ENCODE assay signal across 29 cellular contexts in the genomic region with DNA sequence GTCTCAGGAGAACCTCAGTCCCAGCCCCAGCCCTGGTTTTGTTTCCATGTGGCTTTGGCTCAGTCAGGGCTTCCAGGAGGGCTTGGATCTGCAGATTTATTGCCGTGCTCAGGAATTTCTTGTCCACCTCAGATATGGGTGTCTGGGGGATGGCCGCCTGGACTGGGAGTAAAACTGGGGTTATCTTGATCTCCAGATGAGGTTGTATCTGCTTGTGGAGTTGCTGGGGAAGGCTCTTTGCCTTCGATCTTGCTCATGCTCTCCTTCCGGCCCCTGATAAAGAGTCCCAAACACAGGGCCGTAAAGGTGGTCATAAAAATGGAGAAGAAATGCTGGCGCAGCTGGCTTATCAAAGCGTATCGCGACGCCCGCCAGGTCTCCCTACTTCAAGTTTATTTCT. TPM values are rescaled to one million over a fixed set of nuclear protein-coding genes. Genes with fewer than 3 reads are reported as not detected.
"Had no signal": no experiment of that assay in that cellular context is flagged by ENCODE, and none has a peak within 500 bp of the region (broad histone marks: within the 10 kb centered on the region; RNA-seq: fewer than 3 reads in every experiment).

No MANE protein-coding gene starts in this region.

- H3K27ac Mint-ChIP-seq: activated CD4-positive, alpha-beta T cell treated with anti-CD3 and anti-CD28 coated beads, Interleukin-2, amount 10 ng/mL, durations not matched to agents 7 days and 5 days; activated CD8-positive, alpha-beta memory T cell treated with anti-CD3 and anti-CD28 coated beads, Interleukin-2, amount 10 ng/mL, durations not matched to agents 7 days and 5 days; activated CD8-positive, alpha-beta T cell treated with anti-CD3 and anti-CD28 coated beads for 36 hours; activated naive CD8-positive, alpha-beta T cell treated with anti-CD3 and anti-CD28 coated beads, Interleukin-2, amount 50 U/mL, for 24 hours; brain had no signal

- H3K36me3 ChIP-seq: sigmoid colon, thoracic aorta, upper lobe of left lung, WERI-Rb-1 had no signal

- H3K36me3 Mint-ChIP-seq: activated CD8-positive, alpha-beta memory T cell treated with anti-CD3 and anti-CD28 coated beads, Interleukin-2, amount 10 ng/mL, durations not matched to agents 7 days and 5 days; brain had no signal

- H3K4me3 ChIP-seq: sigmoid colon, smooth muscle cell, thoracic aorta, upper lobe of left lung had no signal

- H3K4me3 Mint-ChIP-seq: activated CD4-positive, alpha-beta T cell treated with anti-CD3 and anti-CD28 coated beads, Interleukin-2, amount 10 ng/mL, durations not matched to agents 7 days and 5 days; activated CD8-positive, alpha-beta memory T cell treated with anti-CD3 and anti-CD28 coated beads, Interleukin-2, amount 10 ng/mL, durations not matched to agents 7 days and 5 days; activated CD8-positive, alpha-beta T cell treated with anti-CD3 and anti-CD28 coated beads for 36 hours; activated naive CD8-positive, alpha-beta T cell treated with anti-CD3 and anti-CD28 coated beads, Interleukin-2, amount 50 U/mL, for 24 hours; brain; stimulated activated memory B cell treated with anti-CD40 and anti-IgM and Interleukin-4, amounts not matched to agents 10 μg/mL and 1 μg/mL and 100 μg/mL, for 72 hours had no signal

- H3K4me2 ChIP-seq: smooth muscle cell had no signal

- H3K27ac ChIP-seq: sigmoid colon, thoracic aorta, upper lobe of left lung, WERI-Rb-1 had no signal

- DNase-seq: activated CD4-positive, alpha-beta T cell treated with anti-CD3 and anti-CD28 coated beads, Interleukin-2, amount 10 ng/mL, durations not matched to agents 7 days and 5 days; activated CD4-positive, CD25-positive, alpha-beta regulatory T cell treated with anti-CD3 and anti-CD28 coated beads, Interleukin-2, amount 50 U/mL, for 72 hours; activated CD8-positive, alpha-beta memory T cell treated with anti-CD3 and anti-CD28 coated beads, Interleukin-2, amount 10 ng/mL, durations not matched to agents 7 days and 5 days; activated CD8-positive, alpha-beta T cell treated with anti-CD3 and anti-CD28 coated beads for 36 hours; activated gamma-delta T cell; activated naive CD4-positive, alpha-beta T cell treated with anti-CD3 and anti-CD28 coated beads, Interleukin-2, amount 50 U/mL, for 16 hours; activated naive CD8-positive, alpha-beta T cell treated with anti-CD3 and anti-CD28 coated beads, Interleukin-2, amount 50 U/mL, for 24 hours; activated T-cell treated with anti-CD3 and anti-CD28 coated beads for 4 hours; caudate nucleus; effector memory CD4-positive, alpha-beta T cell; glutamatergic neuron; hippocampal formation; occipital lobe; sigmoid colon; stimulated activated CD4-positive, alpha-beta T cell treated with anti-CD3 and anti-CD28 coated beads, Interleukin-15, amount 100 ng/mL, for 24 hours; T-helper 9 cell; upper lobe of left lung; WERI-Rb-1 had no signal

- H3K9me3 ChIP-seq: sigmoid colon, thoracic aorta, upper lobe of left lung had no signal

- H3K9me3 Mint-ChIP-seq: activated CD4-positive, alpha-beta T cell treated with anti-CD3 and anti-CD28 coated beads, Interleukin-2, amount 10 ng/mL, durations not matched to agents 7 days and 5 days; activated CD8-positive, alpha-beta T cell treated with anti-CD3 and anti-CD28 coated beads for 36 hours; activated naive CD8-positive, alpha-beta T cell treated with anti-CD3 and anti-CD28 coated beads, Interleukin-2, amount 50 U/mL, for 24 hours; memory B cell; stimulated activated memory B cell treated with anti-CD40 and anti-IgM and Interleukin-4, amounts not matched to agents 10 μg/mL and 1 μg/mL and 100 μg/mL, for 72 hours had no signal

- FAIRE-seq: frontal cortex had no signal

- ATAC-seq: activated CD8-positive, alpha-beta memory T cell treated with anti-CD3 and anti-CD28 coated beads, Interleukin-2, amount 10 ng/mL, durations not matched to agents 7 days and 5 days; activated CD8-positive, alpha-beta T cell treated with anti-CD3 and anti-CD28 coated beads for 36 hours; activated naive CD8-positive, alpha-beta T cell treated with anti-CD3 and anti-CD28 coated beads, Interleukin-2, amount 50 U/mL, for 24 hours; esophagus mucosa; stimulated activated memory B cell treated with anti-CD40 and anti-IgM and Interleukin-4, amounts not matched to agents 10 μg/mL and 1 μg/mL and 100 μg/mL, for 72 hours had no signal

RNA-seq across cellular contexts. Expression of a gene that starts 17.8 kb away (rescaled TPM):
- total RNA-seq: activated CD4-positive, alpha-beta T cell treated with anti-CD3 and anti-CD28 coated beads, Interleukin-2, amount 10 ng/mL, durations not matched to agents 7 days and 5 days; dermis microvascular lymphatic vessel endothelial cell; frontal cortex; liver; mononuclear cell; occipital lobe; thoracic aorta had no signal
- polyA plus RNA-seq: neural cell had no signal
